9 cellular contexts compared by ENCODE assay signal in the genomic region with DNA sequence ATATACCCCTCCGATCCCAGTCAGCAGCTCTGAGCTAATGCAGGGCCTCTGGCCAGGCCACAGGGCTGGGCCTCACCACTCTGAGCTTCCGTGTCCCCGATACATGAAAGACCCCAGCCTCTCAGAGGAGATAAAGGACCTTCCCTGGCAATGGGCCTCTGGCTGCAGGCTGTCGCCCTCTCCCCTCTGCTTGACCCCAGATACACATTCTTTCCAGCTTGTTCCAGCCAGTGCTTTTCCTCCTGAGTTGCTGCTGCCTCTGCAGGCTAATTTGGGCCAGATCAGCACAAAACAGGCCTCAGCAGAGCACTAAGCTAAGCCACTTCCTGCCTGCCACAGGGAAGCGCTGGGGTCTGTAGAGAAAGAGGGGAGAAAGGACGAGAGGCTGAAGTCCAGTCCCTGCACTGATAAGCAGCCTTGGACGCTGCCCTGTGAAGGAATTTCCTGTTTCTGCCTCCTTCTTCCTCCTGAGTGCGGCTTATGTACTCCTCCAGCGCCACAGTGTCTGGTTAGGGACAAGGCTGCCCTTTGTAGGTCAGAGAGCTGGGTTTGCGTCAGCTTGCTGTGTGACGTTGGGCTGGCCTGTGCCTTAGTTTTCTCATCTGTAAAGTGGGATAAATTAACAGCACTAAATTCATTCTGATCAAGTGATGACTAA.
DNase-seq lines count a peak whose midpoint lies in the region; ATAC-seq and TF ChIP-seq lines count a peak whose summit lies in the region.
"Had no signal": no experiment of that assay in that cellular context is flagged by ENCODE, and none has a peak within 500 bp of the region (broad histone marks: within the 10 kb centered on the region; RNA-seq: fewer than 3 reads in every experiment).

No MANE protein-coding gene starts in this region.

- dilution Hi-C loops in IMR-90 (cut with HindIII; ENCODE audit: low sequenced_read_pairs, unreplicated experiment), result no loop called here

- no peaks in the 10 kb centered on the region for H3K27me3 ChIP-seq in IMR-90 (ENCODE audit: control insufficient read depth, insufficient read depth, low read length)
- H3K27me3 ChIP-seq in HAP-1 (ENCODE audit: low read depth), result no peaks in the 10 kb centered on the region

- peak overlapping the region; percentile 98 for H3K4ac ChIP-seq in IMR-90 (ENCODE audit: low read depth, low read length)

- peak; percentile 6 for ATAC-seq in IMR-90 (ENCODE audit: low read depth)
- peak; percentile 77 for ATAC-seq in left lobe of liver
- no peak for ATAC-seq in HG02642 (IDR thresholded peaks at IDR 0.05; ENCODE audit: poor library complexity, unreplicated experiment)

- intact Hi-C loops in IMR-90 (cut with micrococcal nuclease), result no loop called here

- H2BK5ac ChIP-seq in IMR-90 (ENCODE audit: low read depth, low read length, poor library complexity, severe bottlenecking), result peak overlapping the region; percentile 98

- H3K23ac ChIP-seq in IMR-90 (ENCODE audit: low read depth, low read length), result peak overlapping the region; percentile 84

- 30% methylated on average over 2 of the region's 11 CpGs; no CpG with 5 or more reads in 1 of the 2 experiments for WGBS in IMR-90 (ENCODE audit: extremely low coverage in 2 of 2, insufficient read length in 1 of 2), 2 experiments

- peaks cover 48% of the 10 kb centered on the region for H3K9me1 ChIP-seq in IMR-90 (ENCODE audit: insufficient read depth, low read length)

- TF ChIP-seq RAD21 in IMR-90 (IDR thresholded peaks at IDR 0.05; ENCODE audit: low read length), result no peak

- no peak for TF ChIP-seq POLR2A in IMR-90 (IDR thresholded peaks at IDR 0.05; ENCODE audit: low read depth, low read length)

- H3K4me2 ChIP-seq in IMR-90 (ENCODE audit: low read depth, low read length), result no peak overlapping the region

- peak overlapping the region; percentile 92 for H4K5ac ChIP-seq in IMR-90 (ENCODE audit: low read depth, low read length)

- H3K79me1 ChIP-seq in IMR-90 (ENCODE audit: low read depth in 1 of 2, low read length in 2 of 2), result peaks cover 2 to 51% of the 10 kb centered on the region in 2 experiments; a peak in 3 of 4 replicates

- CTCF ChIA-PET in IMR-90 (lab: Yijun Ruan, JAX), result interaction anchor here (1.8 to 2.2 kb wide), 2 partner anchors 34 to 109 kb away, joined by 5 to 9 read pairs; no protein-coding TSS in a partner anchor

- H3K9me3 ChIP-seq in IMR-90 (ENCODE audit: control insufficient read depth, insufficient read depth, low read length) (no peaks in the 10 kb centered on the region), HAP-1 (no peaks in the 10 kb centered on the region)

- H2AK9ac ChIP-seq in IMR-90 (replicated peaks; ENCODE audit: low read depth, low read length, poor library complexity), result peak overlapping the region; percentile 99

- H3K27ac ChIP-seq in IMR-90 (ENCODE audit: insufficient read depth, low read length), result peak overlapping the region; percentile 99
- peak overlapping the region; percentile 1 for H3K27ac ChIP-seq in temporal lobe (ENCODE audit: low read depth, low read length)

- peak overlapping the region; percentile 20 for H3K9ac ChIP-seq in IMR-90 (ENCODE audit: low read depth, low read length)

- peak overlapping the region; percentile 99 for H4K91ac ChIP-seq in IMR-90 (ENCODE audit: insufficient read depth, low read depth, low read length)

- H2BK20ac ChIP-seq in IMR-90 (ENCODE audit: low read depth, low read length), result peak overlapping the region; percentile 99

- BruUV-seq in IMR-90 (replicated peaks; lab: Mats Ljungman, UMichigan), result no TSS peak

- peak overlapping the region; percentile 96 for H2BK120ac ChIP-seq in IMR-90 (ENCODE audit: low read depth, low read length)

- H3K36me3 ChIP-seq in IMR-90 (ENCODE audit: control insufficient read depth, insufficient read depth, low read length) (no peaks in the 10 kb centered on the region), HAP-1 (replicated peaks) (no peaks in the 10 kb centered on the region)

- 0 out of 2 replicates have a peak, but pooled peaks have one; percentile 7 for TF ChIP-seq CTCF in IMR-90 (conservative IDR thresholded peaks at IDR 0.05; ENCODE audit: low read depth, low read length)
- TF ChIP-seq CTCF in cardiac fibroblast (IDR thresholded peaks at IDR 0.05; ENCODE audit: low read depth, low read length), result peak; percentile 4

- peak overlapping the region; percentile 83 for H2AFZ ChIP-seq in IMR-90 (replicated peaks; ENCODE audit: low read length, poor library complexity)

- H3K4me3 ChIP-seq in IMR-90 (ENCODE audit: insufficient read depth, low read depth, low read length) (no peak overlapping the region), cardiac fibroblast (replicated peaks in 1 of 2; ENCODE audit: low read depth in 2 of 2, low read length in 2 of 2) (no peak overlapping the region), HAP-1 (no peak overlapping the region)

- H3K18ac ChIP-seq in IMR-90 (ENCODE audit: low read depth, low read length), result peak overlapping the region; percentile 96

- DNase-seq in IMR-90, result peak; percentile 53
- peak; percentile 78 to 97 for DNase-seq in cardiac fibroblast (ENCODE audit: low read depth in 2 of 2)
- peak; percentile 62 for DNase-seq in left lobe of liver (ENCODE audit: low spot score)
- DNase-seq in NCI-H2081 (lab: John Stamatoyannopoulos, UW), result no peak
- no peak for DNase-seq in NCI-H146 (lab: John Stamatoyannopoulos, UW)
- DNase-seq in HAP-1 (ENCODE audit: low spot score in 2 of 2), result no peak
- DNase-seq: immature natural killer cell had no signal

- peak overlapping the region; percentile 100 for H2AK5ac ChIP-seq in IMR-90 (ENCODE audit: low read depth, low read length)

- peak overlapping the region; percentile 92 for H3K14ac ChIP-seq in IMR-90 (replicated peaks; ENCODE audit: low read depth, low read length)

- peak overlapping the region; percentile 76 to 94 for H4K8ac ChIP-seq in IMR-90 (ENCODE audit: low read depth in 2 of 2, low read length in 2 of 2)

- POLR2A ChIA-PET in IMR-90 (lab: Charles Lee; ENCODE audit: unreplicated experiment), result interaction anchor here (0.6 kb wide), 1 partner anchor 48 kb away, joined by 5 read pairs; no protein-coding TSS in a partner anchor

- H4K20me1 ChIP-seq in IMR-90 (ENCODE audit: insufficient read depth, low read length), result no peaks in the 10 kb centered on the region

- H3K56ac ChIP-seq in IMR-90 (ENCODE audit: extremely low read depth, insufficient read depth, low read length), result peak overlapping the region; percentile 92

- peak overlapping the region; percentile 98 for H2BK15ac ChIP-seq in IMR-90 (ENCODE audit: low read depth, low read length)

- H3K4me1 ChIP-seq in IMR-90 (ENCODE audit: control insufficient read depth, insufficient read depth, low read length), result peaks cover 50% of the 10 kb centered on the region
- no peaks in the 10 kb centered on the region for H3K4me1 ChIP-seq in HAP-1

- in situ Hi-C loops in IMR-90 (cut with MboI; ENCODE audit: low sequenced_read_pairs) (no loop called here), HAP-1 (cut with MboI; ENCODE audit: low sequenced_read_pairs) (no loop called here)

TF ChIP-seq in IMR-90, 13 proteins besides CTCF, POLR2A, EP300 and RAD21:
- TF ChIP-seq NFE2L2 (IDR thresholded peaks at IDR 0.05; ENCODE audit: low read depth, low read length) (no peak), MAFK (IDR thresholded peaks at IDR 0.05; ENCODE audit: low read depth, low read length) (peak; percentile 81), RCOR1 (IDR thresholded peaks at IDR 0.05; ENCODE audit: insufficient replicate concordance, low read length) (peak; percentile 77), CEBPB (IDR thresholded peaks at IDR 0.05; ENCODE audit: low read depth, low read length) (0 out of 2 replicates have a peak, but pooled peaks have one; percentile 5), SMC3 (IDR thresholded peaks at IDR 0.05; ENCODE audit: low read depth, low read length) (no peak)
- TF ChIP-seq, protein P1, sequence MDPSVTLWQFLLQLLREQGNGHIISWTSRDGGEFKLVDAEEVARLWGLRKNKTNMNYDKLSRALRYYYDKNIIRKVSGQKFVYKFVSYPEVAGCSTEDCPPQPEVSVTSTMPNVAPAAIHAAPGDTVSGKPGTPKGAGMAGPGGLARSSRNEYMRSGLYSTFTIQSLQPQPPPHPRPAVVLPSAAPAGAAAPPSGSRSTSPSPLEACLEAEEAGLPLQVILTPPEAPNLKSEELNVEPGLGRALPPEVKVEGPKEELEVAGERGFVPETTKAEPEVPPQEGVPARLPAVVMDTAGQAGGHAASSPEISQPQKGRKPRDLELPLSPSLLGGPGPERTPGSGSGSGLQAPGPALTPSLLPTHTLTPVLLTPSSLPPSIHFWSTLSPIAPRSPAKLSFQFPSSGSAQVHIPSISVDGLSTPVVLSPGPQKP (IDR thresholded peaks at IDR 0.05; ENCODE audit: borderline replicate concordance, low read depth, low read length), result no peak

Comparison
In these comparisons a context has a peak if more than half of its experiments do, and no peak if none do; other contexts are left out.
1. DNase-seq: peak in IMR-90 (single experiment), cardiac fibroblast (2 of 2) and left lobe of liver (single experiment); none in NCI-H2081 (0 of 2), NCI-H146 (single experiment) and HAP-1 (0 of 2).